25 cellular contexts compared by ENCODE assay signal in the genomic region with DNA sequence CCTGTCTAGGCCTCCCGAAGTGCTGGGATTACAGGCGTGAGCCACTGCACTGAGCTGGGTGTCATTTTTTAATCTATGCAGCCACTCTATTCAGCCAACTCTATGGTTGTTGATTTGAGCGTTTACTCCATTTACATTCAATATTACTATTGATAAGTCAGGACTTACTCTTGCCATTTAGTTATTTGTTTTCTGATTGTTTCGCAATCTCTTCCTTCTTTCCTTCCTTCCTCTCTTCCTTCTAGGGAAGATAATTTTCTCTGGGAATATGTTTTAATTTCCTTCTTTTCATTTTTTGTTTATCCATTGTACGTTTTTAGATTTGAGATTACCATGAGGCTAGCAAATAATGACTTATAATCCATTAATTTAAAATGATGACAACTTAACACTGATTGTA.
DNase-seq lines count a peak whose midpoint lies in the region; ATAC-seq, FAIRE-seq and TF ChIP-seq lines count a peak whose summit lies in the region.
"Had no signal": no experiment of that assay in that cellular context is flagged by ENCODE, and none has a peak within 500 bp of the region (broad histone marks: within the 10 kb centered on the region; RNA-seq: fewer than 3 reads in every experiment).

No MANE protein-coding gene starts in this region.

- POLR2A ChIA-PET in IMR-90 (lab: Charles Lee; ENCODE audit: unreplicated experiment) = no interaction called here
- POLR2A ChIA-PET in H1 (lab: Charles Lee; ENCODE audit: partially characterized antibody) = no interaction called here

- ATAC-seq in IMR-90 (ENCODE audit: low read depth) (no peak), GM19397 (IDR thresholded peaks at IDR 0.05; ENCODE audit: unreplicated experiment) (no peak)
- ATAC-seq: GM12878 had no signal

- H2AFZ ChIP-seq in IMR-90 (replicated peaks; ENCODE audit: low read length, poor library complexity) (no peak overlapping the region), H1 (ENCODE audit: low read length) (no peak overlapping the region)

- H4K8ac ChIP-seq in IMR-90 (ENCODE audit: low read depth in 2 of 2, low read length in 2 of 2) (no peak overlapping the region), H1 (ENCODE audit: extremely low read depth, insufficient read depth, low read length) (no peak overlapping the region)

- no peak overlapping the region for H2AK9ac ChIP-seq in IMR-90 (replicated peaks; ENCODE audit: low read depth, low read length, poor library complexity)

- CTCF ChIA-PET in IMR-90 (lab: Yijun Ruan, JAX) (no interaction called here), H1 (lab: Charles Lee; ENCODE audit: partially characterized antibody) (interaction anchor here (0.7 to 1.6 kb wide), 2 partner anchors 114 to 383 kb away, joined by 3 read pairs; no protein-coding TSS in a partner anchor)

- H4K20me1 ChIP-seq in IMR-90 (ENCODE audit: insufficient read depth, low read length) (no peaks in the 10 kb centered on the region), H1 (replicated peaks in 1 of 2; ENCODE audit: control insufficient read depth in 1 of 2, insufficient read depth in 2 of 2, low read length in 2 of 2) (no peaks in the 10 kb centered on the region)
- H4K20me1 ChIP-seq: BLaER1 had no signal

- no peak overlapping the region for H3K4me2 ChIP-seq in IMR-90 (ENCODE audit: low read depth, low read length)
- no peak overlapping the region for H3K4me2 ChIP-seq in H1 (ENCODE audit: insufficient read depth in 1 of 2, low read depth in 2 of 2, low read length in 2 of 2)
- H3K4me2 ChIP-seq: BLaER1 had no signal

- dilution Hi-C loops in IMR-90 (cut with HindIII; ENCODE audit: low sequenced_read_pairs, unreplicated experiment) = no loop called here

- H4K91ac ChIP-seq in IMR-90 (ENCODE audit: insufficient read depth, low read depth, low read length) (no peak overlapping the region), H1 (replicated peaks; ENCODE audit: insufficient read length, low read length) (no peak overlapping the region)

- no CpG with 5 or more reads among the region's 5 CpGs for WGBS in IMR-90 (ENCODE audit: extremely low coverage in 2 of 2, insufficient read length in 1 of 2), 2 experiments
- 98% methylated on average over 5 of the region's 5 CpGs; no CpG with 5 or more reads in 1 of the 2 experiments for WGBS in H1 (ENCODE audit: extremely low coverage in 1 of 2, insufficient coverage in 1 of 2, insufficient read length in 1 of 2, insufficient replicate concordance in 2 of 2, low coverage in 1 of 2, low lambda C conversion rate in 2 of 2, missing lambda C conversion rate in 1 of 2), 2 experiments

- no peak overlapping the region for H3K18ac ChIP-seq in IMR-90 (ENCODE audit: low read depth, low read length)
- H3K18ac ChIP-seq in H1 (ENCODE audit: extremely low read depth, low read length) = no peak overlapping the region

- H2AK5ac ChIP-seq in IMR-90 (ENCODE audit: low read depth, low read length) = no peak overlapping the region
- H2AK5ac ChIP-seq in H1 (ENCODE audit: low read depth, low read length) = no peak overlapping the region

- no peak for TF ChIP-seq CTCF in IMR-90 (conservative IDR thresholded peaks at IDR 0.05; ENCODE audit: low read depth, low read length)
- TF ChIP-seq CTCF in H1 (IDR thresholded peaks at IDR 0.05; ENCODE audit: control extremely low read depth in 1 of 3, insufficient read depth in 1 of 3, low read depth in 1 of 3, low read length in 3 of 3) = no peak
- TF ChIP-seq CTCF in foreskin fibroblast (IDR thresholded peaks at IDR 0.05; ENCODE audit: low read depth, low read length) = no peak

- no peaks in the 10 kb centered on the region for H3K9me1 ChIP-seq in IMR-90 (ENCODE audit: insufficient read depth, low read length)

- H3K23ac ChIP-seq in IMR-90 (ENCODE audit: low read depth, low read length) (no peak overlapping the region), H1 (ENCODE audit: insufficient read length) (no peak overlapping the region)

- H2BK12ac ChIP-seq in H1 (ENCODE audit: low read depth, low read length) = no peak overlapping the region

- H3K23me2 ChIP-seq in H1 (ENCODE audit: low read depth, low read length) = no peaks in the 10 kb centered on the region

- H3K4me1 ChIP-seq in IMR-90 (ENCODE audit: control insufficient read depth, insufficient read depth, low read length) (no peaks in the 10 kb centered on the region), H1 (replicated peaks in 1 of 4; ENCODE audit: control insufficient read depth in 3 of 4, insufficient read depth in 4 of 4, low read length in 3 of 4) (peaks cover 0 to 11% (median 3%) of the 10 kb centered on the region in 4 experiments; a peak in 2 of 7 replicates)
- H3K4me1 ChIP-seq: BE2C, BLaER1 had no signal

- H3K4ac ChIP-seq in IMR-90 (ENCODE audit: low read depth, low read length) = no peak overlapping the region
- no peak overlapping the region for H3K4ac ChIP-seq in H1 (replicated peaks; ENCODE audit: insufficient read length, low read depth, low read length)

- no peak for FAIRE-seq in H1 (lab: Jason Lieb, UNC)
- FAIRE-seq: GM12878, GM12892, GM18507, GM19239 had no signal

- H3K14ac ChIP-seq in IMR-90 (replicated peaks; ENCODE audit: low read depth, low read length) (no peak overlapping the region), H1 (ENCODE audit: insufficient read length) (no peak overlapping the region)

- TF ChIP-seq RAD21 in IMR-90 (IDR thresholded peaks at IDR 0.05; ENCODE audit: low read length) = no peak
- TF ChIP-seq RAD21 in Ishikawa (IDR thresholded peaks at IDR 0.05; ENCODE audit: low read depth) = no peak
- TF ChIP-seq RAD21 in H1 (IDR thresholded peaks at IDR 0.05 in 1 of 2, conservative IDR thresholded peaks at IDR 0.05 in 1 of 2; ENCODE audit: low read depth in 2 of 2, low read length in 2 of 2) = no peak

- H4K5ac ChIP-seq in IMR-90 (ENCODE audit: low read depth, low read length) = no peak overlapping the region
- H4K5ac ChIP-seq in H1 (ENCODE audit: insufficient read length, low read depth, low read length) = no peak overlapping the region

- H2BK120ac ChIP-seq in IMR-90 (ENCODE audit: low read depth, low read length) = no peak overlapping the region
- H2BK120ac ChIP-seq in H1 (replicated peaks; ENCODE audit: low read depth, low read length) = no peak overlapping the region

- H2BK5ac ChIP-seq in IMR-90 (ENCODE audit: low read depth, low read length, poor library complexity, severe bottlenecking) (no peak overlapping the region), H1 (ENCODE audit: low read depth, low read length) (no peak overlapping the region)

- H2BK20ac ChIP-seq in IMR-90 (ENCODE audit: low read depth, low read length) = no peak overlapping the region
- H2BK20ac ChIP-seq in H1 (ENCODE audit: low read length) = no peak overlapping the region

- intact Hi-C loops in IMR-90 (cut with micrococcal nuclease) = no loop called here

- no peak for TF ChIP-seq EP300 in Ishikawa (IDR thresholded peaks at IDR 0.05; ENCODE audit: borderline replicate concordance)
- no peak for TF ChIP-seq EP300 in H1 (IDR thresholded peaks at IDR 0.05; ENCODE audit: borderline replicate concordance in 1 of 2, low read depth in 2 of 2, low read length in 2 of 2)

- in situ Hi-C loops in IMR-90 (cut with MboI; ENCODE audit: low sequenced_read_pairs) = no loop called here

- no TSS peak for BruUV-seq in IMR-90 (replicated peaks; lab: Mats Ljungman, UMichigan)

- no peak overlapping the region for H3K27ac ChIP-seq in IMR-90 (ENCODE audit: insufficient read depth, low read length)
- no peak overlapping the region for H3K27ac ChIP-seq in H1 (ENCODE audit: low read depth, low read length)
- H3K27ac ChIP-seq: BLaER1 had no signal

- H3K27me3 ChIP-seq in IMR-90 (ENCODE audit: control insufficient read depth, insufficient read depth, low read length) (no peaks in the 10 kb centered on the region), H1 (replicated peaks in 1 of 4; ENCODE audit: control insufficient read depth in 3 of 4, extremely low read depth in 1 of 4, insufficient read depth in 3 of 4, low read length in 3 of 4) (no peaks in the 10 kb centered on the region)
- H3K27me3 ChIP-seq: BE2C, BLaER1 had no signal

- no peak overlapping the region for H3K9ac ChIP-seq in IMR-90 (ENCODE audit: low read depth, low read length)
- H3K9ac ChIP-seq in H1 (replicated peaks in 1 of 4; ENCODE audit: extremely low read depth in 1 of 4, low read depth in 3 of 4, low read length in 3 of 4) = no peak overlapping the region
- H3K9ac ChIP-seq: BLaER1 had no signal

- no peak overlapping the region for H2BK15ac ChIP-seq in IMR-90 (ENCODE audit: low read depth, low read length)
- no peak overlapping the region for H2BK15ac ChIP-seq in H1 (ENCODE audit: low read length)

- H3K79me2 ChIP-seq in H1 (ENCODE audit: control insufficient read depth in 1 of 2, insufficient read depth in 2 of 2, low read length in 2 of 2) = no peaks in the 10 kb centered on the region

- TF ChIP-seq POLR2A in IMR-90 (IDR thresholded peaks at IDR 0.05; ENCODE audit: low read depth, low read length) (no peak), H1 (IDR thresholded peaks at IDR 0.05; ENCODE audit: control extremely low read depth in 1 of 2, low read depth in 2 of 2, low read length in 2 of 2) (no peak)

- H3K36me3 ChIP-seq in IMR-90 (ENCODE audit: control insufficient read depth, insufficient read depth, low read length) (no peaks in the 10 kb centered on the region), H1 (ENCODE audit: control insufficient read depth in 2 of 4, insufficient read depth in 4 of 4, low read length in 3 of 4) (no peaks in the 10 kb centered on the region; a peak in 2 of 8 replicates)
- H3K36me3 ChIP-seq: BE2C, BLaER1 had no signal

- peaks cover 12% of the 10 kb centered on the region; the same call in 1 of the 2 replicates for H3K9me3 ChIP-seq in IMR-90 (ENCODE audit: control insufficient read depth, insufficient read depth, low read length)
- no peaks in the 10 kb centered on the region for H3K9me3 ChIP-seq in H1 (ENCODE audit: insufficient read depth in 2 of 2, low read depth in 1 of 2, low read length in 1 of 2)
- H3K9me3 ChIP-seq: BE2C, BLaER1 had no signal

- DNase-seq in IMR-90 = no peak
- no peak for DNase-seq in H1 (ENCODE audit: low read depth in 1 of 2, low spot score in 2 of 2)
- DNase-seq in foreskin fibroblast = no peak
- DNase-seq: 8988T; ACHN; BE2C; C1 segment of cervical spinal cord; CD4-positive, alpha-beta memory T cell; CD4-positive, CD25-positive, alpha-beta regulatory T cell; CD8-positive, alpha-beta memory T cell; COR-L47; DMS 273 treated with DMSO at 0.1 percent for 48 hours; DMS153; DMS53; DMS79; DND-41; EL; GDM1 had no signal

- H3K56ac ChIP-seq in IMR-90 (ENCODE audit: extremely low read depth, insufficient read depth, low read length) = no peak overlapping the region
- no peak overlapping the region for H3K56ac ChIP-seq in H1 (replicated peaks; ENCODE audit: insufficient read length, low read depth, low read length)

- H3K4me3 ChIP-seq in IMR-90 (ENCODE audit: insufficient read depth, low read depth, low read length) = no peak overlapping the region
- no peak overlapping the region for H3K4me3 ChIP-seq in H1 (ENCODE audit: extremely low read depth in 1 of 4, insufficient read depth in 2 of 4, low read depth in 3 of 4, low read length in 4 of 4)
- H3K4me3 ChIP-seq in foreskin fibroblast (ENCODE audit: low read depth in 1 of 2, low read length in 2 of 2) = no peak overlapping the region
- H3K4me3 ChIP-seq: BLaER1, GM12878 had no signal

- H3K79me1 ChIP-seq in IMR-90 (ENCODE audit: low read depth in 1 of 2, low read length in 2 of 2) (no peaks in the 10 kb centered on the region), H1 (ENCODE audit: low read depth, low read length) (no peaks in the 10 kb centered on the region)

TF ChIP-seq in H1, 55 proteins besides CTCF, POLR2A, EP300 and RAD21 (continues in another document):
- TF ChIP-seq TEAD4 (IDR thresholded peaks at IDR 0.05; ENCODE audit: low read depth, low read length) = no peak
